Comparison of ENCODE assay signal across 1 cellular context in the genomic region with DNA sequence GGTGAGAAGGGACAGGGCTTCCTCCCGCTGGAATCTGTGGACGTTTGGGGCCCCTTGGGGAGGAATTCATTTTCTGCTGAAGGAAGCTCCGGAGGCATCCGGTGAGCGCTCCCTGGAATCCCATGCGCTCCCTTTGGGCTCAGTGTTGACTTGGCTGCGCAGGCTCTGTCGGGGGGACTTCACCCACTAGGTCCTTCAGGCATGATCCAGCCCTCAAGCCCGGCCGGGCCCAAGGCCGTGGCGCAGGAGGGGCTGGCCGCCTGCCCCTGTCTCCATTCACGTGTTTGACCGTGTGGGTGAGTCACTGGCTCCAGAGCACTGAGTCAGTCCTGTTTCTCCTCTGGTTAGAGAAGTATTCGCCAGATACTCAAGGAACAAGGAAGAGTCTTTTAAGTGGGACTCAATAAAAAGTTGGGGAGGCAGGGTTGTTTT.
TF ChIP-seq lines count a peak whose summit lies in the region.

No MANE protein-coding gene starts in this region.

TF ChIP-seq in HepG2, 621 proteins besides CTCF, POLR2A, EP300 and RAD21 (continued from another document and continues in another):
- TF ChIP-seq, protein P1, sequence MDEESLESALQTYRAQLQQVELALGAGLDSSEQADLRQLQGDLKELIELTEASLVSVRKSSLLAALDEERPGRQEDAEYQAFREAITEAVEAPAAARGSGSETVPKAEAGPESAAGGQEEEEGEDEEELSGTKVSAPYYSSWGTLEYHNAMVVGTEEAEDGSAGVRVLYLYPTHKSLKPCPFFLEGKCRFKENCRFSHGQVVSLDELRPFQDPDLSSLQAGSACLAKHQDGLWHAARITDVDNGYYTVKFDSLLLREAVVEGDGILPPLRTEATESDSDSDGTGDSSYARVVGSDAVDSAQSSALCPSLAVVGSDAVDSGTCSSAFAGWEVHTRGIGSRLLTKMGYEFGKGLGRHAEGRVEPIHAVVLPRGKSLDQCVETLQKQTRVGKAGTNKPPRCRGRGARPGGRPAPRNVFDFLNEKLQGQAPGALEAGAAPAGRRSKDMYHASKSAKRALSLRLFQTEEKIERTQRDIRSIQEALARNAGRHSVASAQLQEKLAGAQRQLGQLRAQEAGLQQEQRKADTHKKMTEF (CRISPR knock-in tag; IDR thresholded peaks at IDR 0.05): peak; percentile 48; the same call in 1 of the 2 replicates
- TF ChIP-seq ZNF350 (CRISPR knock-in tag; IDR thresholded peaks at IDR 0.05; ENCODE audit: borderline replicate concordance, low read depth): peak; percentile 35; the same call in 1 of the 2 replicates
- TF ChIP-seq, protein P2, sequence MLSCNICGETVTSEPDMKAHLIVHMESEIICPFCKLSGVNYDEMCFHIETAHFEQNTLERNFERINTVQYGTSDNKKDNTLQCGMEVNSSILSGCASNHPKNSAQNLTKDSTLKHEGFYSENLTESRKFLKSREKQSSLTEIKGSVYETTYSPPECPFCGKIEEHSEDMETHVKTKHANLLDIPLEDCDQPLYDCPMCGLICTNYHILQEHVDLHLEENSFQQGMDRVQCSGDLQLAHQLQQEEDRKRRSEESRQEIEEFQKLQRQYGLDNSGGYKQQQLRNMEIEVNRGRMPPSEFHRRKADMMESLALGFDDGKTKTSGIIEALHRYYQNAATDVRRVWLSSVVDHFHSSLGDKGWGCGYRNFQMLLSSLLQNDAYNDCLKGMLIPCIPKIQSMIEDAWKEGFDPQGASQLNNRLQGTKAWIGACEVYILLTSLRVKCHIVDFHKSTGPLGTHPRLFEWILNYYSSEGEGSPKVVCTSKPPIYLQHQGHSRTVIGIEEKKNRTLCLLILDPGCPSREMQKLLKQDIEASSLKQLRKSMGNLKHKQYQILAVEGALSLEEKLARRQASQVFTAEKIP (CRISPR knock-in tag; IDR thresholded peaks at IDR 0.05; ENCODE audit: borderline replicate concordance): no peak
- TF ChIP-seq ZFP36 (IDR thresholded peaks at IDR 0.05; ENCODE audit: borderline replicate concordance, low read depth, low read length, partially characterized antibody): no peak
- no peak for TF ChIP-seq CHCHD3 (CRISPR knock-in tag; IDR thresholded peaks at IDR 0.05)
- TF ChIP-seq ZNF577 (CRISPR knock-in tag; IDR thresholded peaks at IDR 0.05; ENCODE audit: borderline replicate concordance, low read depth): no peak
- TF ChIP-seq ZNF652 (CRISPR knock-in tag; IDR thresholded peaks at IDR 0.05; ENCODE audit: borderline replicate concordance, low read depth): no peak
- TF ChIP-seq, protein P3, sequence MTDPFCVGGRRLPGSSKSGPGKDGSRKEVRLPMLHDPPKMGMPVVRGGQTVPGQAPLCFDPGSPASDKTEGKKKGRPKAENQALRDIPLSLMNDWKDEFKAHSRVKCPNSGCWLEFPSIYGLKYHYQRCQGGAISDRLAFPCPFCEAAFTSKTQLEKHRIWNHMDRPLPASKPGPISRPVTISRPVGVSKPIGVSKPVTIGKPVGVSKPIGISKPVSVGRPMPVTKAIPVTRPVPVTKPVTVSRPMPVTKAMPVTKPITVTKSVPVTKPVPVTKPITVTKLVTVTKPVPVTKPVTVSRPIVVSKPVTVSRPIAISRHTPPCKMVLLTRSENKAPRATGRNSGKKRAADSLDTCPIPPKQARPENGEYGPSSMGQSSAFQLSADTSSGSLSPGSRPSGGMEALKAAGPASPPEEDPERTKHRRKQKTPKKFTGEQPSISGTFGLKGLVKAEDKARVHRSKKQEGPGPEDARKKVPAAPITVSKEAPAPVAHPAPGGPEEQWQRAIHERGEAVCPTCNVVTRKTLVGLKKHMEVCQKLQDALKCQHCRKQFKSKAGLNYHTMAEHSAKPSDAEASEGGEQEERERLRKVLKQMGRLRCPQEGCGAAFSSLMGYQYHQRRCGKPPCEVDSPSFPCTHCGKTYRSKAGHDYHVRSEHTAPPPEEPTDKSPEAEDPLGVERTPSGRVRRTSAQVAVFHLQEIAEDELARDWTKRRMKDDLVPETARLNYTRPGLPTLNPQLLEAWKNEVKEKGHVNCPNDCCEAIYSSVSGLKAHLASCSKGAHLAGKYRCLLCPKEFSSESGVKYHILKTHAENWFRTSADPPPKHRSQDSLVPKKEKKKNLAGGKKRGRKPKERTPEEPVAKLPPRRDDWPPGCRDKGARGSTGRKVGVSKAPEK (CRISPR knock-in tag; IDR thresholded peaks at IDR 0.05; ENCODE audit: borderline replicate concordance): no peak
- TF ChIP-seq ARNT (IDR thresholded peaks at IDR 0.05): no peak
- no peak for TF ChIP-seq AGO1 (IDR thresholded peaks at IDR 0.05; ENCODE audit: low read depth, low read length, poor library complexity, severe bottlenecking)
- no peak for TF ChIP-seq ISX (CRISPR knock-in tag; conservative IDR thresholded peaks at IDR 0.05)
- TF ChIP-seq SOX6 (IDR thresholded peaks at IDR 0.05): no peak
- TF ChIP-seq SOX6 (CRISPR knock-in tag; IDR thresholded peaks at IDR 0.05): peak; percentile 42; the same call in 1 of the 2 replicates
- no peak for TF ChIP-seq ZNF790 (CRISPR knock-in tag; IDR thresholded peaks at IDR 0.05; ENCODE audit: borderline replicate concordance)
- peak; percentile 83 for TF ChIP-seq ZFX (CRISPR knock-in tag; IDR thresholded peaks at IDR 0.05; ENCODE audit: low read depth)
- TF ChIP-seq MZF1 (CRISPR knock-in tag; IDR thresholded peaks at IDR 0.05; ENCODE audit: borderline replicate concordance): no peak
- TF ChIP-seq U2AF2 (IDR thresholded peaks at IDR 0.05; ENCODE audit: low read depth, low read length): no peak
- peak; percentile 35; the same call in 1 of the 2 replicates for TF ChIP-seq ZC3H13 (CRISPR knock-in tag; IDR thresholded peaks at IDR 0.05)
- TF ChIP-seq NCOA1 (CRISPR knock-in tag; IDR thresholded peaks at IDR 0.05): no peak
- TF ChIP-seq, protein P4, sequence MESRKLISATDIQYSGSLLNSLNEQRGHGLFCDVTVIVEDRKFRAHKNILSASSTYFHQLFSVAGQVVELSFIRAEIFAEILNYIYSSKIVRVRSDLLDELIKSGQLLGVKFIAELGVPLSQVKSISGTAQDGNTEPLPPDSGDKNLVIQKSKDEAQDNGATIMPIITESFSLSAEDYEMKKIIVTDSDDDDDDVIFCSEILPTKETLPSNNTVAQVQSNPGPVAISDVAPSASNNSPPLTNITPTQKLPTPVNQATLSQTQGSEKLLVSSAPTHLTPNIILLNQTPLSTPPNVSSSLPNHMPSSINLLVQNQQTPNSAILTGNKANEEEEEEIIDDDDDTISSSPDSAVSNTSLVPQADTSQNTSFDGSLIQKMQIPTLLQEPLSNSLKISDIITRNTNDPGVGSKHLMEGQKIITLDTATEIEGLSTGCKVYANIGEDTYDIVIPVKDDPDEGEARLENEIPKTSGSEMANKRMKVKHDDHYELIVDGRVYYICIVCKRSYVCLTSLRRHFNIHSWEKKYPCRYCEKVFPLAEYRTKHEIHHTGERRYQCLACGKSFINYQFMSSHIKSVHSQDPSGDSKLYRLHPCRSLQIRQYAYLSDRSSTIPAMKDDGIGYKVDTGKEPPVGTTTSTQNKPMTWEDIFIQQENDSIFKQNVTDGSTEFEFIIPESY (CRISPR knock-in tag; IDR thresholded peaks at IDR 0.05): no peak
- no peak for TF ChIP-seq ZNF564 (CRISPR knock-in tag; IDR thresholded peaks at IDR 0.05)
- TF ChIP-seq, protein P5, sequence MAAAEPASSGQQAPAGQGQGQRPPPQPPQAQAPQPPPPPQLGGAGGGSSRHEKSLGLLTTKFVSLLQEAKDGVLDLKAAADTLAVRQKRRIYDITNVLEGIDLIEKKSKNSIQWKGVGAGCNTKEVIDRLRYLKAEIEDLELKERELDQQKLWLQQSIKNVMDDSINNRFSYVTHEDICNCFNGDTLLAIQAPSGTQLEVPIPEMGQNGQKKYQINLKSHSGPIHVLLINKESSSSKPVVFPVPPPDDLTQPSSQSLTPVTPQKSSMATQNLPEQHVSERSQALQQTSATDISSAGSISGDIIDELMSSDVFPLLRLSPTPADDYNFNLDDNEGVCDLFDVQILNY (CRISPR knock-in tag; conservative IDR thresholded peaks at IDR 0.05): no peak
- no peak for TF ChIP-seq RFXANK (CRISPR knock-in tag; IDR thresholded peaks at IDR 0.05)
- TF ChIP-seq HDAC1 (CRISPR knock-in tag; IDR thresholded peaks at IDR 0.05): no peak
- no peak for TF ChIP-seq ZNF432 (CRISPR knock-in tag; IDR thresholded peaks at IDR 0.05; ENCODE audit: borderline replicate concordance)
- no peak for TF ChIP-seq HNRNPH1 (optimal IDR thresholded peaks at IDR 0.05; ENCODE audit: low read depth, low read length)
- no peak for TF ChIP-seq NR1H2 (CRISPR knock-in tag; IDR thresholded peaks at IDR 0.05; ENCODE audit: borderline replicate concordance, low read depth)
- TF ChIP-seq ZNF569 (CRISPR knock-in tag; IDR thresholded peaks at IDR 0.05; ENCODE audit: borderline replicate concordance): no peak
- no peak for TF ChIP-seq HOXA7 (CRISPR knock-in tag; IDR thresholded peaks at IDR 0.05)
- TF ChIP-seq MXD4 (CRISPR knock-in tag; IDR thresholded peaks at IDR 0.05): peak; percentile 83
- no peak for TF ChIP-seq ZNF782 (CRISPR knock-in tag; IDR thresholded peaks at IDR 0.05; ENCODE audit: borderline replicate concordance)
- TF ChIP-seq PPARG (CRISPR knock-in tag; conservative IDR thresholded peaks at IDR 0.05): no peak
- no peak for TF ChIP-seq ARHGAP35 (CRISPR knock-in tag; IDR thresholded peaks at IDR 0.05; ENCODE audit: borderline replicate concordance)
- no peak for TF ChIP-seq TSC22D2 (CRISPR knock-in tag; IDR thresholded peaks at IDR 0.05; ENCODE audit: borderline replicate concordance)
- TF ChIP-seq ZNF343 (CRISPR knock-in tag; IDR thresholded peaks at IDR 0.05): no peak
- TF ChIP-seq TCF7L2 (IDR thresholded peaks at IDR 0.05; ENCODE audit: low read depth, low read length): no peak
- TF ChIP-seq, protein P6, sequence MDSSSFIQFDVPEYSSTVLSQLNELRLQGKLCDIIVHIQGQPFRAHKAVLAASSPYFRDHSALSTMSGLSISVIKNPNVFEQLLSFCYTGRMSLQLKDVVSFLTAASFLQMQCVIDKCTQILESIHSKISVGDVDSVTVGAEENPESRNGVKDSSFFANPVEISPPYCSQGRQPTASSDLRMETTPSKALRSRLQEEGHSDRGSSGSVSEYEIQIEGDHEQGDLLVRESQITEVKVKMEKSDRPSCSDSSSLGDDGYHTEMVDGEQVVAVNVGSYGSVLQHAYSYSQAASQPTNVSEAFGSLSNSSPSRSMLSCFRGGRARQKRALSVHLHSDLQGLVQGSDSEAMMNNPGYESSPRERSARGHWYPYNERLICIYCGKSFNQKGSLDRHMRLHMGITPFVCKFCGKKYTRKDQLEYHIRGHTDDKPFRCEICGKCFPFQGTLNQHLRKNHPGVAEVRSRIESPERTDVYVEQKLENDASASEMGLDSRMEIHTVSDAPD (CRISPR knock-in tag; IDR thresholded peaks at IDR 0.05): no peak
- TF ChIP-seq ZNF207 (IDR thresholded peaks at IDR 0.05; ENCODE audit: borderline replicate concordance): no peak
- no peak for TF ChIP-seq TARDBP (CRISPR knock-in tag; IDR thresholded peaks at IDR 0.05)
- TF ChIP-seq, protein P7, sequence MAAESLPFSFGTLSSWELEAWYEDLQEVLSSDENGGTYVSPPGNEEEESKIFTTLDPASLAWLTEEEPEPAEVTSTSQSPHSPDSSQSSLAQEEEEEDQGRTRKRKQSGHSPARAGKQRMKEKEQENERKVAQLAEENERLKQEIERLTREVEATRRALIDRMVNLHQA (CRISPR knock-in tag; IDR thresholded peaks at IDR 0.05): no peak
- TF ChIP-seq, protein P8, sequence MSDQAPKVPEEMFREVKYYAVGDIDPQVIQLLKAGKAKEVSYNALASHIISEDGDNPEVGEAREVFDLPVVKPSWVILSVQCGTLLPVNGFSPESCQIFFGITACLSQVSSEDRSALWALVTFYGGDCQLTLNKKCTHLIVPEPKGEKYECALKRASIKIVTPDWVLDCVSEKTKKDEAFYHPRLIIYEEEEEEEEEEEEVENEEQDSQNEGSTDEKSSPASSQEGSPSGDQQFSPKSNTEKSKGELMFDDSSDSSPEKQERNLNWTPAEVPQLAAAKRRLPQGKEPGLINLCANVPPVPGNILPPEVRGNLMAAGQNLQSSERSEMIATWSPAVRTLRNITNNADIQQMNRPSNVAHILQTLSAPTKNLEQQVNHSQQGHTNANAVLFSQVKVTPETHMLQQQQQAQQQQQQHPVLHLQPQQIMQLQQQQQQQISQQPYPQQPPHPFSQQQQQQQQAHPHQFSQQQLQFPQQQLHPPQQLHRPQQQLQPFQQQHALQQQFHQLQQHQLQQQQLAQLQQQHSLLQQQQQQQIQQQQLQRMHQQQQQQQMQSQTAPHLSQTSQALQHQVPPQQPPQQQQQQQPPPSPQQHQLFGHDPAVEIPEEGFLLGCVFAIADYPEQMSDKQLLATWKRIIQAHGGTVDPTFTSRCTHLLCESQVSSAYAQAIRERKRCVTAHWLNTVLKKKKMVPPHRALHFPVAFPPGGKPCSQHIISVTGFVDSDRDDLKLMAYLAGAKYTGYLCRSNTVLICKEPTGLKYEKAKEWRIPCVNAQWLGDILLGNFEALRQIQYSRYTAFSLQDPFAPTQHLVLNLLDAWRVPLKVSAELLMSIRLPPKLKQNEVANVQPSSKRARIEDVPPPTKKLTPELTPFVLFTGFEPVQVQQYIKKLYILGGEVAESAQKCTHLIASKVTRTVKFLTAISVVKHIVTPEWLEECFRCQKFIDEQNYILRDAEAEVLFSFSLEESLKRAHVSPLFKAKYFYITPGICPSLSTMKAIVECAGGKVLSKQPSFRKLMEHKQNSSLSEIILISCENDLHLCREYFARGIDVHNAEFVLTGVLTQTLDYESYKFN (CRISPR knock-in tag; conservative IDR thresholded peaks at IDR 0.05): peak; percentile 42; the same call in 1 of the 2 replicates
- TF ChIP-seq TGIF2 (CRISPR knock-in tag; IDR thresholded peaks at IDR 0.05): no peak
- TF ChIP-seq, protein P9, sequence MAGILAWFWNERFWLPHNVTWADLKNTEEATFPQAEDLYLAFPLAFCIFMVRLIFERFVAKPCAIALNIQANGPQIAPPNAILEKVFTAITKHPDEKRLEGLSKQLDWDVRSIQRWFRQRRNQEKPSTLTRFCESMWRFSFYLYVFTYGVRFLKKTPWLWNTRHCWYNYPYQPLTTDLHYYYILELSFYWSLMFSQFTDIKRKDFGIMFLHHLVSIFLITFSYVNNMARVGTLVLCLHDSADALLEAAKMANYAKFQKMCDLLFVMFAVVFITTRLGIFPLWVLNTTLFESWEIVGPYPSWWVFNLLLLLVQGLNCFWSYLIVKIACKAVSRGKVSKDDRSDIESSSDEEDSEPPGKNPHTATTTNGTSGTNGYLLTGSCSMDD (CRISPR knock-in tag; IDR thresholded peaks at IDR 0.05): no peak
- TF ChIP-seq ZNF598 (CRISPR knock-in tag; IDR thresholded peaks at IDR 0.05; ENCODE audit: borderline replicate concordance): 0 out of 2 replicates have a peak, but pooled peaks have one; percentile 29
- TF ChIP-seq GATA4 (IDR thresholded peaks at IDR 0.05; ENCODE audit: borderline replicate concordance, low read depth): no peak
- TF ChIP-seq CCAR2 (optimal IDR thresholded peaks at IDR 0.05; ENCODE audit: low read depth, low read length): no peak
- TF ChIP-seq WIZ (CRISPR knock-in tag; IDR thresholded peaks at IDR 0.05): no peak
- no peak for TF ChIP-seq ZNF10 (CRISPR knock-in tag; IDR thresholded peaks at IDR 0.05; ENCODE audit: borderline replicate concordance, low read depth)
- TF ChIP-seq HCFC1 (IDR thresholded peaks at IDR 0.05; ENCODE audit: low read depth, low read length): no peak
- TF ChIP-seq YY1 (IDR thresholded peaks at IDR 0.05; ENCODE audit: insufficient read depth, insufficient replicate concordance, low read depth, low read length): no peak
- TF ChIP-seq CBX5 (CRISPR knock-in tag; IDR thresholded peaks at IDR 0.05; ENCODE audit: borderline replicate concordance): no peak
- no peak for TF ChIP-seq ETV6 (CRISPR knock-in tag; conservative IDR thresholded peaks at IDR 0.05)
- no peak for TF ChIP-seq ZFAT (CRISPR knock-in tag; conservative IDR thresholded peaks at IDR 0.05)
